1 cellular context compared by ENCODE assay signal in the genomic region with DNA sequence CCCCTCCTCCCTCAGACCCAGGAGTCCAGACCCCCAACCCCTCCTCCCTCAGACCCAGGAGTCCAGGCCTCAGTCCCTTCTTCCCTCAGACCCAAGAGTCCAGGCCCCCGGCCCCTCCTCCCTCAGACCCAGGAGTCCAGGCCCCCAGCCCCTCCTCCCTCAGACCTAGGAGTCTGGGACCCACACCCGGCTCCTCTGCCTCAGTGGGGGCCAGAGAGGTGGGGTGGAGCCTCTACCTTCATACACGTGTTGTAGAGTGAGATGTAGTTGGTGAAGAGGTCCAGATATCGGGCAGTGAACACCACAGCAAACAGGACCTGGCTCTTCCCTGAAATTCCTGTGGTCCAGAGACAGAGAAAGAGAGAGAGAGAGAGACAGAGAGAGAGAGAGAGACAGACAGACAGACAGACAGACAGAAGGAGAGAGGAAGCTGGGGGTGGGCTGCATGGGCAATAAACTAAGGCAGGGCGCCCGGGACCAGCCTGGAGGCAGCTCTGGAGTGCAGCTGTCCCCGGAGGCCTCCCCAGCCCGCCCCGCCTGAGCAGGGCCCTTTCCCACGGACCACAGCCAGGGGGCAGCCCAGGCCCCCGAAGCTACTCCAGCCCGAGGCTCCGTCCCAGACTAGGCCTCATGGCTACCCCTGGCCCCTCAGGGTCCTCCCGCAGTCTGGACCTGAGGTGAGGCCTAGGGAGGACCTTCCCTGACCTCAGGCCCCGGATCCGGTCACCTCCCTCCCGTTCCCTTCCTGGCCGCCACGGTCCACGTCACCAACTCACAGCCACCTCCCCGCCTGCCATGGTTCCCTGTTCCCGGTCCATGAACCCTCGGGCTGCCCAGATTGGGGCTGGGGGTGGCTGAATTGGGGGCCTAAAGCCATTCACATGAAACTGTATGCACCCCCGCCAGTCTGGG.
TF ChIP-seq lines count a peak whose summit lies in the region.

No MANE protein-coding gene starts in this region.

TF ChIP-seq in K562, 482 proteins besides CTCF, POLR2A, EP300 and RAD21 (continued from another document and continues in another):
- TF ChIP-seq, protein P1, sequence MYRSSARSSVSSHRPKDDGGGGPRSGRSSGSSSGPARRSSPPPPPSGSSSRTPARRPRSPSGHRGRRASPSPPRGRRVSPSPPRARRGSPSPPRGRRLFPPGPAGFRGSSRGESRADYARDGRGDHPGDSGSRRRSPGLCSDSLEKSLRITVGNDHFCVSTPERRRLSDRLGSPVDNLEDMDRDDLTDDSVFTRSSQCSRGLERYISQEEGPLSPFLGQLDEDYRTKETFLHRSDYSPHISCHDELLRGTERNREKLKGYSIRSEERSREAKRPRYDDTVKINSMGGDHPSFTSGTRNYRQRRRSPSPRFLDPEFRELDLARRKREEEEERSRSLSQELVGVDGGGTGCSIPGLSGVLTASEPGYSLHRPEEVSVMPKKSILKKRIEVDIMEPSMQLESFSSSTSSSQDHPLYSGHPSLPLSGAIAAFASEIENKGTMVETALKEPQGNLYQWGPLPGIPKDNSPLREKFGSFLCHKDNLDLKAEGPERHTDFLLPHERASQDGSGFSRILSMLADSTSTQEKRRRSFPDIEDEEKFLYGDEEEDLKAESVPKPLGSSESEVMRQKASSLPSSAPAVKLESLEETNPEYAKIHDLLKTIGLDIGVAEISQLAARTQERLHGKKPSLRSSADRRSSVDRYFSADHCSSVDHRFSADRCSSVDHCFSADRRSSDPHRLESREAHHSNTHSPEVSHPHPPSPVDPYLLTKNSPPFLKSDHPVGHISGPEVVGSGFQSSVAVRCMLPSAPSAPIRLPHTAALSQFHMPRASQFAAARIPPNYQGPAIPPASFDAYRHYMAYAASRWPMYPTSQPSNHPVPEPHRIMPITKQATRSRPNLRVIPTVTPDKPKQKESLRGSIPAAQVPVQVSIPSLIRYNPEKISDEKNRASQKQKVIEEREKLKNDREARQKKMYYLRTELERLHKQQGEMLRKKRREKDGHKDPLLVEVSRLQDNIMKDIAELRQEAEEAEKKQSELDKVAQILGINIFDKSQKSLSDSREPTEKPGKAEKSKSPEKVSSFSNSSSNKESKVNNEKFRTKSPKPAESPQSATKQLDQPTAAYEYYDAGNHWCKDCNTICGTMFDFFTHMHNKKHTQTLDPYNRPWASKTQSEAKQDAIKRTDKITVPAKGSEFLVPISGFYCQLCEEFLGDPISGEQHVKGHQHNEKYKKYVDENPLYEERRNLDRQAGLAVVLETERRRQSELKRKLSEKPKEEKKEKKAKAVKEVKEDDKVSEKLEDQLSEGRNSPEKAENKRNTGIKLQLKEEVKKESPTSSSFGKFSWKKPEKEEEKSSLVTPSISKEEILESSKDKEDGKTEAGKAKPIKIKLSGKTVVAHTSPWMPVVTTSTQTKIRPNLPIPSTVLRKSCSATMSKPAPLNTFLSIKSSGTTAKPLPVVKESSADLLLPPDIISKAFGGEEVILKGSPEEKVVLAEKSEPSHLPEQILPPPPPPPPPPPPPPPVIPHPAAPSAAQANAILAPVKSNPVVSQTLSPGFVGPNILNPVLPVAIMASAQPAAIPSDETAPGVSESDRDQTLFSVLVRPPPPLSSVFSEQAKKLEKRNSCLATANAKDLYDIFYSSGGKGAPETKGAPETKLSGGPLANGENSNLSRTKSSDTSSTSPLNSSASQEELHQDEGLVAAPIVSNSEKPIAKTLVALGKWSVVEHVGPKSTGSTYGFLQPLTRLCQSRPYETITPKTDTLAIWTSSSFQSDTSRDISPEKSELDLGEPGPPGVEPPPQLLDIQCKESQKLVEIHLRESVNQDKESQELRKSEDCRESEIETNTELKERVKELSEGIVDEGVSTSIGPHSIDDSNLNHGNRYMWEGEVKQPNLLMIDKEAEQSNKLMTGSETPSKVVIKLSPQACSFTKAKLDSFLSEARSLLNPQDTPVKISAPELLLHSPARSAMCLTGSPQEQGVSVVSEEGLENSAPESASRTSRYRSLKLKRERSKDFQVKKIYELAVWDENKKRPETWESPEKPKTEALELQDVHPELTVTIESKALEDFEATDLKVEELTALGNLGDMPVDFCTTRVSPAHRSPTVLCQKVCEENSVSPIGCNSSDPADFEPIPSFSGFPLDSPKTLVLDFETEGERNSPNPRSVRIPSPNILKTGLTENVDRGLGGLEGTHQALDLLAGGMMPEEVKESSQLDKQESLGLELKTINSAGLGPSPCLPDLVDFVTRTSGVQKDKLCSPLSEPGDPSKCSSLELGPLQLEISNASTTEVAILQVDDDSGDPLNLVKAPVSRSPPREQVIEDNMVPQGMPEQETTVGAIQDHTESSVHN (IDR thresholded peaks at IDR 0.05; ENCODE audit: borderline replicate concordance in 1 of 2, low read depth in 1 of 2) = peak in 1 of 2 experiments; percentile 44; a peak in 1 of 4 replicates
- TF ChIP-seq, protein P2, sequence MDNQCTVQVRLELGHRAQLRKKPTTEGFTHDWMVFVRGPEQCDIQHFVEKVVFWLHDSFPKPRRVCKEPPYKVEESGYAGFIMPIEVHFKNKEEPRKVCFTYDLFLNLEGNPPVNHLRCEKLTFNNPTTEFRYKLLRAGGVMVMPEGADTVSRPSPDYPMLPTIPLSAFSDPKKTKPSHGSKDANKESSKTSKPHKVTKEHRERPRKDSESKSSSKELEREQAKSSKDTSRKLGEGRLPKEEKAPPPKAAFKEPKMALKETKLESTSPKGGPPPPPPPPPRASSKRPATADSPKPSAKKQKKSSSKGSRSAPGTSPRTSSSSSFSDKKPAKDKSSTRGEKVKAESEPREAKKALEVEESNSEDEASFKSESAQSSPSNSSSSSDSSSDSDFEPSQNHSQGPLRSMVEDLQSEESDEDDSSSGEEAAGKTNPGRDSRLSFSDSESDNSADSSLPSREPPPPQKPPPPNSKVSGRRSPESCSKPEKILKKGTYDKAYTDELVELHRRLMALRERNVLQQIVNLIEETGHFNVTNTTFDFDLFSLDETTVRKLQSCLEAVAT (IDR thresholded peaks at IDR 0.05) = 0 out of 4 replicates have a peak, but pooled peaks of 1 of the 2 experiments have one; percentile 20
- TF ChIP-seq POLR2G (IDR thresholded peaks at IDR 0.05; ENCODE audit: low read depth, low read length) (peak; percentile 75), NFE2L1 (tag; IDR thresholded peaks at IDR 0.05; ENCODE audit: borderline replicate concordance, low read depth) (no peak), L3MBTL2 (IDR thresholded peaks at IDR 0.05) (0 out of 2 replicates have a peak, but pooled peaks have one; percentile 38), EP400 (IDR thresholded peaks at IDR 0.05) (peak; percentile 91), ZNF766 (CRISPR knock-in tag; conservative IDR thresholded peaks at IDR 0.05) (no peak), FIP1L1 (IDR thresholded peaks at IDR 0.05; ENCODE audit: low read depth, low read length, poor library complexity, severe bottlenecking) (peak; percentile 71), ZSCAN32 (CRISPR knock-in tag; IDR thresholded peaks at IDR 0.05) (no peak), SIN3A (IDR thresholded peaks at IDR 0.05; ENCODE audit: borderline replicate concordance in 2 of 2, control insufficient read depth in 1 of 2, low read depth in 2 of 2, low read length in 2 of 2) (peak; percentile 36 to 61; a peak in 2 of 4 replicates), FOXP4 (CRISPR knock-in tag; IDR thresholded peaks at IDR 0.05; ENCODE audit: borderline replicate concordance) (peak; percentile 89; the same call in 1 of the 2 replicates), NCOR1 (IDR thresholded peaks at IDR 0.05) (no peak), NBN (IDR thresholded peaks at IDR 0.05; ENCODE audit: low read depth) (no peak), HNRNPUL1 (IDR thresholded peaks at IDR 0.05; ENCODE audit: low read length) (no peak), JUND (IDR thresholded peaks at IDR 0.05; ENCODE audit: borderline replicate concordance, low read depth, low read length) (no peak), JUND (tag; IDR thresholded peaks at IDR 0.05; ENCODE audit: borderline replicate concordance, low read depth, low read length) (no peak; the same call in 2 of the 3 replicates), ZBTB49 (CRISPR knock-in tag; IDR thresholded peaks at IDR 0.05; ENCODE audit: borderline replicate concordance) (peak; percentile 15; the same call in 1 of the 2 replicates), THRA (IDR thresholded peaks at IDR 0.05) (no peak), CBX3 (IDR thresholded peaks at IDR 0.05; ENCODE audit: borderline replicate concordance in 1 of 2, low read length in 2 of 2) (no peak), RNF2 (IDR thresholded peaks at IDR 0.05) (no peak)
- TF ChIP-seq, protein P3, sequence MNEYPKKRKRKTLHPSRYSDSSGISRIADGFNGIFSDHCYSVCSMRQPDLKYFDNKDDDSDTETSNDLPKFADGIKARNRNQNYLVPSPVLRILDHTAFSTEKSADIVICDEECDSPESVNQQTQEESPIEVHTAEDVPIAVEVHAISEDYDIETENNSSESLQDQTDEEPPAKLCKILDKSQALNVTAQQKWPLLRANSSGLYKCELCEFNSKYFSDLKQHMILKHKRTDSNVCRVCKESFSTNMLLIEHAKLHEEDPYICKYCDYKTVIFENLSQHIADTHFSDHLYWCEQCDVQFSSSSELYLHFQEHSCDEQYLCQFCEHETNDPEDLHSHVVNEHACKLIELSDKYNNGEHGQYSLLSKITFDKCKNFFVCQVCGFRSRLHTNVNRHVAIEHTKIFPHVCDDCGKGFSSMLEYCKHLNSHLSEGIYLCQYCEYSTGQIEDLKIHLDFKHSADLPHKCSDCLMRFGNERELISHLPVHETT (CRISPR knock-in tag; conservative IDR thresholded peaks at IDR 0.05 in 1 of 2, IDR thresholded peaks at IDR 0.05 in 1 of 2) = peak in 1 of 2 experiments; percentile 69; a peak in 2 of 4 replicates
- TF ChIP-seq, protein P4, sequence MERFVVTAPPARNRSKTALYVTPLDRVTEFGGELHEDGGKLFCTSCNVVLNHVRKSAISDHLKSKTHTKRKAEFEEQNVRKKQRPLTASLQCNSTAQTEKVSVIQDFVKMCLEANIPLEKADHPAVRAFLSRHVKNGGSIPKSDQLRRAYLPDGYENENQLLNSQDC (CRISPR knock-in tag; IDR thresholded peaks at IDR 0.05) = no peak
- TF ChIP-seq, protein P5, sequence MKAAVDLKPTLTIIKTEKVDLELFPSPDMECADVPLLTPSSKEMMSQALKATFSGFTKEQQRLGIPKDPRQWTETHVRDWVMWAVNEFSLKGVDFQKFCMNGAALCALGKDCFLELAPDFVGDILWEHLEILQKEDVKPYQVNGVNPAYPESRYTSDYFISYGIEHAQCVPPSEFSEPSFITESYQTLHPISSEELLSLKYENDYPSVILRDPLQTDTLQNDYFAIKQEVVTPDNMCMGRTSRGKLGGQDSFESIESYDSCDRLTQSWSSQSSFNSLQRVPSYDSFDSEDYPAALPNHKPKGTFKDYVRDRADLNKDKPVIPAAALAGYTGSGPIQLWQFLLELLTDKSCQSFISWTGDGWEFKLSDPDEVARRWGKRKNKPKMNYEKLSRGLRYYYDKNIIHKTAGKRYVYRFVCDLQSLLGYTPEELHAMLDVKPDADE (conservative IDR thresholded peaks at IDR 0.05; ENCODE audit: control insufficient read depth, low read depth, low read length) = peak; percentile 32; the same call in 1 of the 2 replicates
- TF ChIP-seq, protein P6, sequence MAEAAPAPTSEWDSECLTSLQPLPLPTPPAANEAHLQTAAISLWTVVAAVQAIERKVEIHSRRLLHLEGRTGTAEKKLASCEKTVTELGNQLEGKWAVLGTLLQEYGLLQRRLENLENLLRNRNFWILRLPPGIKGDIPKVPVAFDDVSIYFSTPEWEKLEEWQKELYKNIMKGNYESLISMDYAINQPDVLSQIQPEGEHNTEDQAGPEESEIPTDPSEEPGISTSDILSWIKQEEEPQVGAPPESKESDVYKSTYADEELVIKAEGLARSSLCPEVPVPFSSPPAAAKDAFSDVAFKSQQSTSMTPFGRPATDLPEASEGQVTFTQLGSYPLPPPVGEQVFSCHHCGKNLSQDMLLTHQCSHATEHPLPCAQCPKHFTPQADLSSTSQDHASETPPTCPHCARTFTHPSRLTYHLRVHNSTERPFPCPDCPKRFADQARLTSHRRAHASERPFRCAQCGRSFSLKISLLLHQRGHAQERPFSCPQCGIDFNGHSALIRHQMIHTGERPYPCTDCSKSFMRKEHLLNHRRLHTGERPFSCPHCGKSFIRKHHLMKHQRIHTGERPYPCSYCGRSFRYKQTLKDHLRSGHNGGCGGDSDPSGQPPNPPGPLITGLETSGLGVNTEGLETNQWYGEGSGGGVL (CRISPR knock-in tag; IDR thresholded peaks at IDR 0.05) = no peak
